In the genomic region with DNA sequence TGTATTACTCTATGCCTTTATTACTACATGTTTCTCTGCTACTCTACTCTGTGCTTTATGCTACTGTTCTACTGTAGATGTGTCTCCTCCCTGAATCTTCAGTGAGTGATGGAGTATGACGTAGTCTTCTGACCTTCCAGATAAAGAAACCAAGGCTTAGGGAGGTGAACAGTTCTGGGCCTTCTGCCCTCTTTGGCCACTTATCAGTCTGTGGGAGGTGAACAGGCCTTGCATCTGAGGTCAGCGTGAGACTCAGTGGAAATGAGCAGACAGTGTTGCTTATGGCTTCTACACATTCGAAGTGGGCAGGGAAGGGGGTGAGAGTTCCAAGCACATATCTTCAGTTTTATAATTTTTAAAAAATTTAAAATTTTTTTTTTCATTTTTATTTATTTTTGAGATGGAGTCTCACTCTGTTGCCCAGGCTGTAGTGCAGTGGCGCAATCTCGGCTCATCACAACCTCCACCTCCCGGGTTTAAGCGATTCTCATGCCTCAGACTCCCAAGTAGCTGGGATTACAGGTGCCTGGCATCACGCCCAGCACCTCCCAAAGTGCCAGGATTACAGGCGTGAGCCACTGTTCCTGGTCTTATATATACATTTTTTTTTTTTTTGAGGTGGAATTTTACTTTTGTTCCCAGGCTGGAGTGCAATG, we compare ENCODE assay signal across 1 cellular context.
TF ChIP-seq lines count a peak whose summit lies in the region.

No MANE protein-coding gene starts in this region.

TF ChIP-seq in K562, 482 proteins besides CTCF, POLR2A, EP300 and RAD21 (continued from another document and continues in another):
- TF ChIP-seq, protein P1, sequence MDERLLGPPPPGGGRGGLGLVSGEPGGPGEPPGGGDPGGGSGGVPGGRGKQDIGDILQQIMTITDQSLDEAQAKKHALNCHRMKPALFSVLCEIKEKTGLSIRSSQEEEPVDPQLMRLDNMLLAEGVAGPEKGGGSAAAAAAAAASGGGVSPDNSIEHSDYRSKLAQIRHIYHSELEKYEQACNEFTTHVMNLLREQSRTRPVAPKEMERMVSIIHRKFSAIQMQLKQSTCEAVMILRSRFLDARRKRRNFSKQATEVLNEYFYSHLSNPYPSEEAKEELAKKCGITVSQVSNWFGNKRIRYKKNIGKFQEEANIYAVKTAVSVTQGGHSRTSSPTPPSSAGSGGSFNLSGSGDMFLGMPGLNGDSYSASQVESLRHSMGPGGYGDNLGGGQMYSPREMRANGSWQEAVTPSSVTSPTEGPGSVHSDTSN (CRISPR knock-in tag; IDR thresholded peaks at IDR 0.05; ENCODE audit: low read depth): no peak
- TF ChIP-seq, protein P1 (tag; conservative IDR thresholded peaks at IDR 0.05; ENCODE audit: low read depth): peak; percentile 86
- TF ChIP-seq NUFIP1 (IDR thresholded peaks at IDR 0.05; ENCODE audit: partially characterized antibody): no peak
- TF ChIP-seq, protein P2, sequence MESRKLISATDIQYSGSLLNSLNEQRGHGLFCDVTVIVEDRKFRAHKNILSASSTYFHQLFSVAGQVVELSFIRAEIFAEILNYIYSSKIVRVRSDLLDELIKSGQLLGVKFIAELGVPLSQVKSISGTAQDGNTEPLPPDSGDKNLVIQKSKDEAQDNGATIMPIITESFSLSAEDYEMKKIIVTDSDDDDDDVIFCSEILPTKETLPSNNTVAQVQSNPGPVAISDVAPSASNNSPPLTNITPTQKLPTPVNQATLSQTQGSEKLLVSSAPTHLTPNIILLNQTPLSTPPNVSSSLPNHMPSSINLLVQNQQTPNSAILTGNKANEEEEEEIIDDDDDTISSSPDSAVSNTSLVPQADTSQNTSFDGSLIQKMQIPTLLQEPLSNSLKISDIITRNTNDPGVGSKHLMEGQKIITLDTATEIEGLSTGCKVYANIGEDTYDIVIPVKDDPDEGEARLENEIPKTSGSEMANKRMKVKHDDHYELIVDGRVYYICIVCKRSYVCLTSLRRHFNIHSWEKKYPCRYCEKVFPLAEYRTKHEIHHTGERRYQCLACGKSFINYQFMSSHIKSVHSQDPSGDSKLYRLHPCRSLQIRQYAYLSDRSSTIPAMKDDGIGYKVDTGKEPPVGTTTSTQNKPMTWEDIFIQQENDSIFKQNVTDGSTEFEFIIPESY (CRISPR knock-in tag; IDR thresholded peaks at IDR 0.05): no peak; the same call in 1 of the 2 replicates
- TF ChIP-seq SIN3A (IDR thresholded peaks at IDR 0.05; ENCODE audit: borderline replicate concordance in 2 of 2, control insufficient read depth in 1 of 2, low read depth in 2 of 2, low read length in 2 of 2): no peak
- no peak for TF ChIP-seq EZH2 (IDR thresholded peaks at IDR 0.05; ENCODE audit: borderline replicate concordance, low read depth, low read length)
- no peak for TF ChIP-seq GTF2A2 (tag; IDR thresholded peaks at IDR 0.05)
- no peak for TF ChIP-seq PHTF2 (CRISPR knock-in tag; IDR thresholded peaks at IDR 0.05)
- TF ChIP-seq KAT2B (IDR thresholded peaks at IDR 0.05; ENCODE audit: low read depth, low read length): no peak
- TF ChIP-seq GATA2 (CRISPR knock-in tag; IDR thresholded peaks at IDR 0.05): peak; percentile 88
- TF ChIP-seq HMG20B (CRISPR knock-in tag; IDR thresholded peaks at IDR 0.05): no peak
- no peak for TF ChIP-seq TCFL5 (CRISPR knock-in tag; conservative IDR thresholded peaks at IDR 0.05)
- no peak for TF ChIP-seq OTX1 (CRISPR knock-in tag; IDR thresholded peaks at IDR 0.05)
- TF ChIP-seq, protein P3, sequence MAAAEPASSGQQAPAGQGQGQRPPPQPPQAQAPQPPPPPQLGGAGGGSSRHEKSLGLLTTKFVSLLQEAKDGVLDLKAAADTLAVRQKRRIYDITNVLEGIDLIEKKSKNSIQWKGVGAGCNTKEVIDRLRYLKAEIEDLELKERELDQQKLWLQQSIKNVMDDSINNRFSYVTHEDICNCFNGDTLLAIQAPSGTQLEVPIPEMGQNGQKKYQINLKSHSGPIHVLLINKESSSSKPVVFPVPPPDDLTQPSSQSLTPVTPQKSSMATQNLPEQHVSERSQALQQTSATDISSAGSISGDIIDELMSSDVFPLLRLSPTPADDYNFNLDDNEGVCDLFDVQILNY (CRISPR knock-in tag; IDR thresholded peaks at IDR 0.05): no peak
- TF ChIP-seq, protein P4, sequence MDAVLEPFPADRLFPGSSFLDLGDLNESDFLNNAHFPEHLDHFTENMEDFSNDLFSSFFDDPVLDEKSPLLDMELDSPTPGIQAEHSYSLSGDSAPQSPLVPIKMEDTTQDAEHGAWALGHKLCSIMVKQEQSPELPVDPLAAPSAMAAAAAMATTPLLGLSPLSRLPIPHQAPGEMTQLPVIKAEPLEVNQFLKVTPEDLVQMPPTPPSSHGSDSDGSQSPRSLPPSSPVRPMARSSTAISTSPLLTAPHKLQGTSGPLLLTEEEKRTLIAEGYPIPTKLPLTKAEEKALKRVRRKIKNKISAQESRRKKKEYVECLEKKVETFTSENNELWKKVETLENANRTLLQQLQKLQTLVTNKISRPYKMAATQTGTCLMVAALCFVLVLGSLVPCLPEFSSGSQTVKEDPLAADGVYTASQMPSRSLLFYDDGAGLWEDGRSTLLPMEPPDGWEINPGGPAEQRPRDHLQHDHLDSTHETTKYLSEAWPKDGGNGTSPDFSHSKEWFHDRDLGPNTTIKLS (IDR thresholded peaks at IDR 0.05; ENCODE audit: borderline replicate concordance, low read depth): no peak
- TF ChIP-seq LARP7 (IDR thresholded peaks at IDR 0.05): no peak
- no peak for TF ChIP-seq POU5F1 (IDR thresholded peaks at IDR 0.05; ENCODE audit: borderline replicate concordance, low read depth, low read length, partially characterized antibody)
- no peak for TF ChIP-seq DACH1 (IDR thresholded peaks at IDR 0.05; ENCODE audit: partially characterized antibody)
- TF ChIP-seq, protein P5, sequence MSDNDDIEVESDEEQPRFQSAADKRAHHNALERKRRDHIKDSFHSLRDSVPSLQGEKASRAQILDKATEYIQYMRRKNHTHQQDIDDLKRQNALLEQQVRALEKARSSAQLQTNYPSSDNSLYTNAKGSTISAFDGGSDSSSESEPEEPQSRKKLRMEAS (CRISPR knock-in tag; IDR thresholded peaks at IDR 0.05): no peak
- TF ChIP-seq HLTF (IDR thresholded peaks at IDR 0.05): no peak
- TF ChIP-seq, protein P6, sequence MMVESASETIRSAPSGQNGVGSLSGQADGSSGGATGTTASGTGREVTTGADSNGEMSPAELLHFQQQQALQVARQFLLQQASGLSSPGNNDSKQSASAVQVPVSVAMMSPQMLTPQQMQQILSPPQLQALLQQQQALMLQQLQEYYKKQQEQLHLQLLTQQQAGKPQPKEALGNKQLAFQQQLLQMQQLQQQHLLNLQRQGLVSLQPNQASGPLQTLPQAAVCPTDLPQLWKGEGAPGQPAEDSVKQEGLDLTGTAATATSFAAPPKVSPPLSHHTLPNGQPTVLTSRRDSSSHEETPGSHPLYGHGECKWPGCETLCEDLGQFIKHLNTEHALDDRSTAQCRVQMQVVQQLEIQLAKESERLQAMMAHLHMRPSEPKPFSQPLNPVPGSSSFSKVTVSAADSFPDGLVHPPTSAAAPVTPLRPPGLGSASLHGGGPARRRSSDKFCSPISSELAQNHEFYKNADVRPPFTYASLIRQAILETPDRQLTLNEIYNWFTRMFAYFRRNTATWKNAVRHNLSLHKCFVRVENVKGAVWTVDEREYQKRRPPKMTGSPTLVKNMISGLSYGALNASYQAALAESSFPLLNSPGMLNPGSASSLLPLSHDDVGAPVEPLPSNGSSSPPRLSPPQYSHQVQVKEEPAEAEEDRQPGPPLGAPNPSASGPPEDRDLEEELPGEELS (CRISPR knock-in tag; IDR thresholded peaks at IDR 0.05; ENCODE audit: borderline replicate concordance): no peak
- TF ChIP-seq ZNF764 (CRISPR knock-in tag; IDR thresholded peaks at IDR 0.05; ENCODE audit: low read depth): no peak
- peak; percentile 77 for TF ChIP-seq FOXM1 (IDR thresholded peaks at IDR 0.05; ENCODE audit: low read depth)
- TF ChIP-seq FOXM1 (CRISPR knock-in tag; IDR thresholded peaks at IDR 0.05; ENCODE audit: low read depth): no peak
- TF ChIP-seq CSDE1 (IDR thresholded peaks at IDR 0.05): no peak
- TF ChIP-seq, protein P7, sequence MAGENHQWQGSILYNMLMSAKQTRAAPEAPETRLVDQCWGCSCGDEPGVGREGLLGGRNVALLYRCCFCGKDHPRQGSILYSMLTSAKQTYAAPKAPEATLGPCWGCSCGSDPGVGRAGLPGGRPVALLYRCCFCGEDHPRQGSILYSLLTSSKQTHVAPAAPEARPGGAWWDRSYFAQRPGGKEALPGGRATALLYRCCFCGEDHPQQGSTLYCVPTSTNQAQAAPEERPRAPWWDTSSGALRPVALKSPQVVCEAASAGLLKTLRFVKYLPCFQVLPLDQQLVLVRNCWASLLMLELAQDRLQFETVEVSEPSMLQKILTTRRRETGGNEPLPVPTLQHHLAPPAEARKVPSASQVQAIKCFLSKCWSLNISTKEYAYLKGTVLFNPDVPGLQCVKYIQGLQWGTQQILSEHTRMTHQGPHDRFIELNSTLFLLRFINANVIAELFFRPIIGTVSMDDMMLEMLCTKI (IDR thresholded peaks at IDR 0.05; ENCODE audit: partially characterized antibody): no peak
- peak; percentile 80 for TF ChIP-seq CXXC5 (CRISPR knock-in tag; IDR thresholded peaks at IDR 0.05)
- TF ChIP-seq ZBTB49 (CRISPR knock-in tag; IDR thresholded peaks at IDR 0.05; ENCODE audit: borderline replicate concordance): no peak
- TF ChIP-seq SAFB2 (IDR thresholded peaks at IDR 0.05; ENCODE audit: borderline replicate concordance, low read depth, low read length, severe bottlenecking): no peak
- TF ChIP-seq, protein P8, sequence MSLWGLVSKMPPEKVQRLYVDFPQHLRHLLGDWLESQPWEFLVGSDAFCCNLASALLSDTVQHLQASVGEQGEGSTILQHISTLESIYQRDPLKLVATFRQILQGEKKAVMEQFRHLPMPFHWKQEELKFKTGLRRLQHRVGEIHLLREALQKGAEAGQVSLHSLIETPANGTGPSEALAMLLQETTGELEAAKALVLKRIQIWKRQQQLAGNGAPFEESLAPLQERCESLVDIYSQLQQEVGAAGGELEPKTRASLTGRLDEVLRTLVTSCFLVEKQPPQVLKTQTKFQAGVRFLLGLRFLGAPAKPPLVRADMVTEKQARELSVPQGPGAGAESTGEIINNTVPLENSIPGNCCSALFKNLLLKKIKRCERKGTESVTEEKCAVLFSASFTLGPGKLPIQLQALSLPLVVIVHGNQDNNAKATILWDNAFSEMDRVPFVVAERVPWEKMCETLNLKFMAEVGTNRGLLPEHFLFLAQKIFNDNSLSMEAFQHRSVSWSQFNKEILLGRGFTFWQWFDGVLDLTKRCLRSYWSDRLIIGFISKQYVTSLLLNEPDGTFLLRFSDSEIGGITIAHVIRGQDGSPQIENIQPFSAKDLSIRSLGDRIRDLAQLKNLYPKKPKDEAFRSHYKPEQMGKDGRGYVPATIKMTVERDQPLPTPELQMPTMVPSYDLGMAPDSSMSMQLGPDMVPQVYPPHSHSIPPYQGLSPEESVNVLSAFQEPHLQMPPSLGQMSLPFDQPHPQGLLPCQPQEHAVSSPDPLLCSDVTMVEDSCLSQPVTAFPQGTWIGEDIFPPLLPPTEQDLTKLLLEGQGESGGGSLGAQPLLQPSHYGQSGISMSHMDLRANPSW (CRISPR knock-in tag; IDR thresholded peaks at IDR 0.05): no peak
- no peak for TF ChIP-seq TBP (optimal IDR thresholded peaks at IDR 0.05; ENCODE audit: low read depth, low read length)
- TF ChIP-seq, protein P9, sequence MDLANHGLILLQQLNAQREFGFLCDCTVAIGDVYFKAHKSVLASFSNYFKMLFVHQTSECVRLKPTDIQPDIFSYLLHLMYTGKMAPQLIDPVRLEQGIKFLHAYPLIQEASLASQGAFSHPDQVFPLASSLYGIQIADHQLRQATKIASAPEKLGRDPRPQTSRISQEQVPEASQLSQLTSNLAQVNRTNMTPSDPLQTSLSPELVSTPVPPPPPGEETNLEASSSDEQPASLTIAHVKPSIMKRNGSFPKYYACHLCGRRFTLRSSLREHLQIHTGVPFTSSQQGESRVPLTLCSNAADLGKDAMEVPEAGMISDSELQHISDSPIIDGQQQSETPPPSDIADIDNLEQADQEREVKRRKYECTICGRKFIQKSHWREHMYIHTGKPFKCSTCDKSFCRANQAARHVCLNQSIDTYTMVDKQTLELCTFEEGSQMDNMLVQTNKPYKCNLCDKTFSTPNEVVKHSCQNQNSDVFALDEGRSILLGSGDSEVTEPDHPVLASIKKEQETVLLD (IDR thresholded peaks at IDR 0.05): peak; percentile 68; the same call in 1 of the 2 replicates
- no peak for TF ChIP-seq KAT8 (IDR thresholded peaks at IDR 0.05; ENCODE audit: low read depth)
